In genomic region chr1:10398734-10399486, GRCh38 we compare ENCODE assay signal across 8 cellular contexts. TPM values are rescaled to one million over a fixed set of nuclear protein-coding genes. Genes with fewer than 3 reads are reported as not detected.
DNase-seq lines count a peak whose midpoint lies in the region; ATAC-seq and TF ChIP-seq lines count a peak whose summit lies in the region.

Gene PGD, plus strand, starts transcription at chr1:10399064. Its CDS starts 54 bp downstream, at chr1:10399118.

- TF ChIP-seq CTCF in AG04449 (IDR thresholded peaks at IDR 0.05; ENCODE audit: insufficient read depth, low read length, missing control alignments) = peak; percentile 2
- no peak for TF ChIP-seq CTCF in WTC11 (IDR thresholded peaks at IDR 0.05)
- TF ChIP-seq CTCF in cardiac fibroblast (IDR thresholded peaks at IDR 0.05; ENCODE audit: low read depth, low read length) = no peak

- DNase-seq in AG04449 (ENCODE audit: low read depth, low spot score) (peak; percentile 85), NCI-H2227 treated with DMSO at 0.1 percent for 48 hours (lab: John Stamatoyannopoulos, UW) (peak; percentile 97), WTC11 (ENCODE audit: low spot score) (peak; percentile 99), cardiac fibroblast (ENCODE audit: low read depth in 2 of 2) (peak; percentile 98 to 99), iPS-NIHi7 (ENCODE audit: extremely low spot score) (peak; percentile 100), smooth muscle cell of the brain vasculature (ENCODE audit: low read depth, low spot score) (peak; percentile 91)

- H3K36me3 Mint-ChIP-seq in WTC11 = peaks cover 39% of the 10 kb centered on the region

- H3K4me3 Mint-ChIP-seq in WTC11 = peak within 1 kb of the TSS; percentile 96

- peak within 1 kb of the TSS; percentile 90 for H3K4me3 ChIP-seq in AG04449 (ENCODE audit: low read depth, low read length)
- peak within 1 kb of the TSS; percentile 88 to 92 for H3K4me3 ChIP-seq in cardiac fibroblast (replicated peaks in 1 of 2; ENCODE audit: low read depth in 2 of 2, low read length in 2 of 2)

- POLR2A ChIA-PET in AG04449 (lab: Yijun Ruan, JAX) (interaction anchor here (0.6 to 2.7 kb wide), 5 partner anchors 11 to 137 kb away, joined by 3 to 23 read pairs (median 3); no protein-coding TSS in a partner anchor), WTC11 (lab: Charles Lee) (interaction anchor here (0.7 to 1.3 kb wide), 3 partner anchors 13 to 31 kb away, joined by 3 to 8 read pairs (median 6); partner anchors contain the start of gene CENPS)

- CTCF ChIA-PET in AG04449 (lab: Yijun Ruan, JAX) = interaction anchor here (0.6 to 4.6 kb wide), 7 partner anchors 10 to 95 kb away, joined by 3 to 25 read pairs (median 7); partner anchors contain the start of gene CENPS
- CTCF ChIA-PET in WTC11 (lab: Charles Lee) = interaction anchor here (1.0 to 2.7 kb wide), 5 partner anchors 8 to 189 kb away, joined by 4 to 15 read pairs (median 7); partner anchors contain the start of genes CENPS and KIF1B

- H3K4me1 Mint-ChIP-seq in WTC11 = peaks cover 12% of the 10 kb centered on the region

- ATAC-seq in GM18907 (IDR thresholded peaks at IDR 0.05; ENCODE audit: unreplicated experiment) (peak; percentile 95), HG03159 (IDR thresholded peaks at IDR 0.05; ENCODE audit: unreplicated experiment) (peak; percentile 96), WTC11 (peak; percentile 94)

- H3K27me3 Mint-ChIP-seq in WTC11 (ENCODE audit: low read depth) = no peaks in the 10 kb centered on the region; the same call in 1 of the 2 replicates

- peaks cover 10% of the 10 kb centered on the region for H3K9me3 Mint-ChIP-seq in WTC11

- H3K27ac Mint-ChIP-seq in WTC11 = peak within 1 kb of the TSS; percentile 95

TF ChIP-seq in WTC11, 78 proteins besides CTCF, POLR2A, EP300 and RAD21 (continues in another document):
- TF ChIP-seq ESRRA (CRISPR knock-in tag; IDR thresholded peaks at IDR 0.05; ENCODE audit: borderline replicate concordance) (no peak), FOXP1 (CRISPR knock-in tag; IDR thresholded peaks at IDR 0.05; ENCODE audit: borderline replicate concordance) (peak; percentile 43; the same call in 1 of the 2 replicates), ATF6 (CRISPR knock-in tag; IDR thresholded peaks at IDR 0.05) (no peak), ZNF281 (CRISPR knock-in tag; IDR thresholded peaks at IDR 0.05) (no peak), ZNF532 (CRISPR knock-in tag; IDR thresholded peaks at IDR 0.05; ENCODE audit: borderline replicate concordance) (no peak), MXD4 (CRISPR knock-in tag; IDR thresholded peaks at IDR 0.05; ENCODE audit: borderline replicate concordance) (no peak), OVOL2 (CRISPR knock-in tag; IDR thresholded peaks at IDR 0.05; ENCODE audit: borderline replicate concordance) (no peak), ATF1 (CRISPR knock-in tag; IDR thresholded peaks at IDR 0.05) (no peak; the same call in 1 of the 2 replicates), SP1 (CRISPR knock-in tag; conservative IDR thresholded peaks at IDR 0.05) (peak; percentile 98), TEAD4 (CRISPR knock-in tag; IDR thresholded peaks at IDR 0.05) (0 out of 2 replicates have a peak, but pooled peaks have one; percentile 49), ZNF396 (CRISPR knock-in tag; IDR thresholded peaks at IDR 0.05; ENCODE audit: borderline replicate concordance) (no peak), USF2 (CRISPR knock-in tag; IDR thresholded peaks at IDR 0.05) (no peak), ZNF232 (CRISPR knock-in tag; IDR thresholded peaks at IDR 0.05) (peak; percentile 65)
- TF ChIP-seq, protein P1, sequence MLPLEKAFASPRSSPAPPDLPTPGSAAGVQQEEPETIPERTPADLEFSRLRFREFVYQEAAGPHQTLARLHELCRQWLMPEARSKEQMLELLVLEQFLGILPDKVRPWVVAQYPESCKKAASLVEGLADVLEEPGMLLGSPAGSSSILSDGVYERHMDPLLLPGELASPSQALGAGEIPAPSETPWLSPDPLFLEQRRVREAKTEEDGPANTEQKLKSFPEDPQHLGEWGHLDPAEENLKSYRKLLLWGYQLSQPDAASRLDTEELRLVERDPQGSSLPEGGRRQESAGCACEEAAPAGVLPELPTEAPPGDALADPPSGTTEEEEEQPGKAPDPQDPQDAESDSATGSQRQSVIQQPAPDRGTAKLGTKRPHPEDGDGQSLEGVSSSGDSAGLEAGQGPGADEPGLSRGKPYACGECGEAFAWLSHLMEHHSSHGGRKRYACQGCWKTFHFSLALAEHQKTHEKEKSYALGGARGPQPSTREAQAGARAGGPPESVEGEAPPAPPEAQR (CRISPR knock-in tag; IDR thresholded peaks at IDR 0.05) = no peak

RNA-seq across cellular contexts. Expression of gene PGD, which starts in this region (rescaled TPM):
- total RNA-seq in WTC11 (2021) = 270 to 278 TPM (median 272 TPM) in 3 replicates

Comparison
In these comparisons a context has a peak if more than half of its experiments do, and no peak if none do; other contexts are left out.
1. Peak in every context shown above with its lines: DNase-seq, ATAC-seq and H3K4me3 ChIP-seq.